Comparison of ENCODE assay signal across 11 cellular contexts in the genomic region with DNA sequence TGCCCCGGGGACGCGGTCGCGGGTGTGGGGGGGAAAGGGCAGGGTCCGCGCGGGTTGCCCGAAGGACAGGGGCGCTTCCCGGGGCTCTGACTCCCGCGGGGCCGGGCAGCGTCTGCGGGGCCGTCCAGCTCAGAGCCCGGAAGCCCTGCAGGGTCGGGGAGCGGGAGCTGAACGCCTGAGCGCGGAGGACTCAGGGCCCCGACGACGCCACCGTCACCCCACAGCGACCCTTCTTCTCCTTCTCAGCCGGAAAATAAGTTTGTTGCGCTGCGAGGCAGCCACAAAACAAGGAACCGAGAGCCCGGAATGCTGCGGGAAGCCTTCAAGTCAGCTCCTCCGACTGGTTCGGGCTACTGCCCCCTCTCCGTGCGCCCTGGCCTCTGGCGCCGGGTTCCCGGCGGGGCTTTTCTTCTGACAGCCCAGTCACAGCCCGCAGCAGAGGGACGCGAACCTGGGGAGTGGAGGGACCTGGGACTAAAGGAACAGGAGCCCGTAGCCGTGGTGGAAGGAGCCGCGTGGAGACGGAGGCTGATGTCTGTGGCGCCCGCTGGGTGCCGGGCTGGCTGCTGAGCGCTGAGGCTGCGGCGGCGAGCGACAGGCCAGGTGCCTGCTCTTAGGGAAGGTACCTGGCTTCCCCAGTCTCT. TPM values are rescaled to one million over a fixed set of nuclear protein-coding genes. Genes with fewer than 3 reads are reported as not detected.
DNase-seq lines count a peak whose midpoint lies in the region; ATAC-seq and TF ChIP-seq lines count a peak whose summit lies in the region.
"Had no signal": no experiment of that assay in that cellular context is flagged by ENCODE, and none has a peak within 500 bp of the region (broad histone marks: within the 10 kb centered on the region; RNA-seq: fewer than 3 reads in every experiment).

No MANE protein-coding gene starts in this region.

- no peak overlapping the region for H3K4me2 ChIP-seq in PC-9
- H3K4me2 ChIP-seq: BLaER1 treated with 17β-estradiol and CSF1 and Interleukin-3, amounts not matched to agents 10 nM and 100 nM had no signal

- no peak for TF ChIP-seq CTCF in VCaP (conservative IDR thresholded peaks at IDR 0.05)
- no peak for TF ChIP-seq CTCF in testis (IDR thresholded peaks at IDR 0.05)
- TF ChIP-seq CTCF in GM13977 (IDR thresholded peaks at IDR 0.05; ENCODE audit: extremely low read depth, insufficient read depth, missing control alignments), result no peak
- no peak for TF ChIP-seq CTCF in PC-9 (conservative IDR thresholded peaks at IDR 0.05)

- in situ Hi-C loops in GM13977 (cut with MboI; ENCODE audit: low pct_unique_long_range_greater_than_20kb, low sequenced_read_pairs, unreplicated experiment), result no loop called here

- no peaks in the 10 kb centered on the region for H4K20me1 ChIP-seq in PC-9 (ENCODE audit: insufficient read depth)
- H4K20me1 ChIP-seq: BLaER1 treated with 17β-estradiol and CSF1 and Interleukin-3, amounts not matched to agents 10 nM and 100 nM had no signal

- H3K4me3 ChIP-seq in testis (peak overlapping the region; percentile 39 to 56), PC-9 (no peak overlapping the region)
- H3K4me3 ChIP-seq: BLaER1 treated with 17β-estradiol and CSF1 and Interleukin-3, amounts not matched to agents 10 nM and 100 nM had no signal

- intact Hi-C loops in testis (cut with DNase I; ENCODE audit: low total_unique reads), result no loop called here
- intact Hi-C loops in PC-9 (cut with micrococcal nuclease; ENCODE audit: unreplicated experiment), result no loop called here

- TF ChIP-seq POLR2A in testis (IDR thresholded peaks at IDR 0.05), result no peak

- POLR2A ChIA-PET in PC-9 (lab: Charles Lee; ENCODE audit: unreplicated experiment), result no interaction called here

- no peaks in the 10 kb centered on the region for H3K9me2 ChIP-seq in PC-9 (ENCODE audit: insufficient read depth)

- H3K27ac ChIP-seq in VCaP (peak overlapping the region; percentile 87), testis (peak overlapping the region in 1 of 2 donors; percentile 41), PC-9 (no peak overlapping the region)
- H3K27ac ChIP-seq: BLaER1 treated with 17β-estradiol and CSF1 and Interleukin-3, amounts not matched to agents 10 nM and 100 nM had no signal

- no peaks in the 10 kb centered on the region for H3F3A ChIP-seq in PC-9 (ENCODE audit: insufficient read depth, low read depth)

- H3K36me3 ChIP-seq in testis (ENCODE audit: low read depth, missing control alignments) (no peaks in the 10 kb centered on the region), PC-9 (ENCODE audit: low read depth) (no peaks in the 10 kb centered on the region)
- H3K36me3 ChIP-seq: BLaER1 treated with 17β-estradiol and CSF1 and Interleukin-3, amounts not matched to agents 10 nM and 100 nM had no signal

- no peaks in the 10 kb centered on the region for H3K79me2 ChIP-seq in PC-9 (ENCODE audit: low read depth)

- CTCF ChIA-PET in PC-9 (lab: Charles Lee), result no interaction called here

- BruUV-seq in PC-9 (replicated peaks; lab: Mats Ljungman, UMichigan), result no TSS peak

- H3K4me1 ChIP-seq in testis, result no peaks in the 10 kb centered on the region
- H3K4me1 ChIP-seq in PC-9 (replicated peaks; ENCODE audit: insufficient read depth), result no peaks in the 10 kb centered on the region
- H3K4me1 ChIP-seq: BLaER1 treated with 17β-estradiol and CSF1 and Interleukin-3, amounts not matched to agents 10 nM and 100 nM had no signal

- DNase-seq in NCI-H526 (lab: John Stamatoyannopoulos, UW) (peak; percentile 38 to 76), NCI-H526 treated with DMSO at 0.1 percent for 48 hours (lab: John Stamatoyannopoulos, UW) (no peak), left lobe of liver (ENCODE audit: low spot score) (no peak), testis (no peak), GM13977 (ENCODE audit: low spot score) (no peak), PC-9 (no peak)
- DNase-seq in activated CD4-positive, alpha-beta T cell treated with anti-CD3 and anti-CD28 coated beads for 4 hours, result no peak

- no peak overlapping the region for H2AFZ ChIP-seq in PC-9

- peak; percentile 43 for ATAC-seq in left lobe of liver

- no peaks in the 10 kb centered on the region for H3K9me3 ChIP-seq in testis
- H3K9me3 ChIP-seq in PC-9 (ENCODE audit: insufficient read depth, low read depth), result no peaks in the 10 kb centered on the region

- no peaks in the 10 kb centered on the region for H3K27me3 ChIP-seq in testis
- H3K27me3 ChIP-seq in PC-9 (ENCODE audit: insufficient read depth, low read depth), result no peaks in the 10 kb centered on the region
- H3K27me3 ChIP-seq: BLaER1 treated with 17β-estradiol and CSF1 and Interleukin-3, amounts not matched to agents 10 nM and 100 nM had no signal

- 0% methylated on average over 58 of the region's 58 CpGs; no CpG with 5 or more reads in 1 of the 2 donors for WGBS in testis, 2 donors

RNA-seq across cellular contexts. Expression of a gene that starts 0.5 kb away (rescaled TPM):
- total RNA-seq in left lobe of liver (3.3 TPM), testis (10 to 100 TPM; 10.4 to 19.6 TPM), PC-9 (2021) (not detected in 2 replicates)
- 37.7 TPM for polyA plus RNA-seq in testis (ENCODE audit: insufficient read depth, low read depth, low replicate concordance)
- total RNA-seq: activated naive CD4-positive, alpha-beta T cell treated with anti-CD3 and anti-CD28 coated beads, Interleukin-2, amount 50 U/mL, for 72 hours; myocyte had no signal

Comparison
In these comparisons a context has a peak if more than half of its experiments do, and no peak if none do; other contexts are left out.
1. DNase-seq: peak in NCI-H526 (2 of 2); none in NCI-H526 treated with DMSO at 0.1 percent for 48 hours (single experiment), left lobe of liver (single experiment), testis (single experiment), activated CD4-positive, alpha-beta T cell treated with anti-CD3 and anti-CD28 coated beads for 4 hours (0 of 2), GM13977 (single experiment) and PC-9 (0 of 2).